Comparison of ENCODE assay signal across 22 cellular contexts in genomic region chr20:22862645-22863230, GRCh38.
DNase-seq lines count a peak whose midpoint lies in the region; ATAC-seq, FAIRE-seq and TF ChIP-seq lines count a peak whose summit lies in the region.
"Had no signal": no experiment of that assay in that cellular context is flagged by ENCODE, and none has a peak within 500 bp of the region (broad histone marks: within the 10 kb centered on the region; RNA-seq: fewer than 3 reads in every experiment).

No MANE protein-coding gene starts in this region.

- in situ Hi-C loops in SK-MEL-5 (cut with HindIII; ENCODE audit: low pct_unique_long_range_greater_than_20kb, low sequenced_read_pairs), result no loop called here

- no peak overlapping the region for H3K56ac ChIP-seq in H9 (ENCODE audit: insufficient read length, low read depth, low read length)

- H3K27me3 ChIP-seq in H9 (ENCODE audit: insufficient read depth, low read length) (no peaks in the 10 kb centered on the region), foreskin keratinocyte (no peaks in the 10 kb centered on the region), psoas muscle (ENCODE audit: insufficient read depth in 3 of 3, low read length in 2 of 3) (peaks cover 0 to 4% (median 2%) of the 10 kb centered on the region in 3 donors)
- H3K27me3 ChIP-seq: SJCRH30, tibial artery had no signal

- H3T11ph ChIP-seq in H9 (ENCODE audit: low read length), result no peak overlapping the region

- no peaks in the 10 kb centered on the region for H3K79me1 ChIP-seq in H9 (ENCODE audit: insufficient read depth, low read depth, low read length, poor library complexity, severe bottlenecking)

- no peak overlapping the region for H4K8ac ChIP-seq in H9 (replicated peaks; ENCODE audit: insufficient read length, low read depth, low read length)

- H3K9ac ChIP-seq in H9 (ENCODE audit: extremely low read depth, insufficient read length, low read length), result no peak overlapping the region

- no peak overlapping the region for H2BK5ac ChIP-seq in H9 (ENCODE audit: insufficient read length, low read length)

- no CpG with 5 or more reads among the region's 11 CpGs for WGBS in H9 (ENCODE audit: extremely low coverage, insufficient read length, low lambda C conversion rate)
- WGBS in psoas muscle, 3 donors, result 45 to 58% (median 46%) methylated on average over 11 of the region's 11 CpGs

- H3K4me1 ChIP-seq in H9 (ENCODE audit: insufficient read depth, low read length), result no peaks in the 10 kb centered on the region
- peaks cover 7% of the 10 kb centered on the region for H3K4me1 ChIP-seq in foreskin keratinocyte
- H3K4me1 ChIP-seq in psoas muscle, result no peaks in the 10 kb centered on the region
- H3K4me1 ChIP-seq: tibial artery had no signal

- H2BK12ac ChIP-seq in H9 (ENCODE audit: insufficient read length, low read depth, low read length), result no peak overlapping the region

- H2AFZ ChIP-seq in H9 (ENCODE audit: low read length), result no peak overlapping the region

- no peaks in the 10 kb centered on the region for H3K36me3 ChIP-seq in psoas muscle (ENCODE audit: insufficient read depth in 1 of 2, low read depth in 1 of 2)
- H3K36me3 ChIP-seq: SJCRH30, tibial artery had no signal

- no peak overlapping the region for H3K23ac ChIP-seq in H9 (ENCODE audit: insufficient read length, low read depth, low read length)

- no peak overlapping the region for H4K91ac ChIP-seq in H9 (ENCODE audit: insufficient read length, low read depth, low read length)

- no peak overlapping the region for H3K4ac ChIP-seq in H9 (ENCODE audit: low read depth, low read length)

- H3K79me2 ChIP-seq in H9 (ENCODE audit: insufficient read depth, low read length), result no peaks in the 10 kb centered on the region

- DNase-seq in H9, result no peak
- peak; percentile 14 for DNase-seq in SK-MEL-5 (ENCODE audit: low read depth, low spot score)
- no peak for DNase-seq in foreskin keratinocyte
- DNase-seq in psoas muscle, result no peak
- DNase-seq in HTR-8/SVneo (ENCODE audit: insufficient read length, low spot score), result no peak
- no peak for DNase-seq in cerebellar cortex (ENCODE audit: low spot score)
- DNase-seq: activated CD8-positive, alpha-beta memory T cell treated with anti-CD3 and anti-CD28 coated beads for 24 hours; activated T-cell treated with anti-CD3 and anti-CD28 coated beads, Interleukin-2, amount 50 U/mL, for 48 hours; COR-L47; NCI-H2081; stimulated activated naive B cell treated with anti-CD40 and anti-IgM and Interleukin-4, amounts not matched to agents 10 μg/mL and 1 μg/mL and 100 μg/mL, for 72 hours; T-helper 9 cell; tibial artery had no signal

- no peak overlapping the region for H3K4me3 Mint-ChIP-seq in H9
- H3K4me3 Mint-ChIP-seq: stimulated activated naive B cell treated with anti-CD40 and anti-IgM and Interleukin-4, amounts not matched to agents 10 μg/mL and 1 μg/mL and 100 μg/mL, for 72 hours had no signal

- ATAC-seq in foreskin keratinocyte (no peak), psoas muscle (no peak), GM19397 (IDR thresholded peaks at IDR 0.05; ENCODE audit: unreplicated experiment) (no peak), GM18511 (IDR thresholded peaks at IDR 0.05; ENCODE audit: unreplicated experiment) (no peak)
- ATAC-seq: activated CD4-positive, CD25-positive, alpha-beta regulatory T cell treated with anti-CD3 and anti-CD28 coated beads, Interleukin-2, amount 50 U/mL, for 24 hours; activated naive CD4-positive, alpha-beta T cell treated with anti-CD3 and anti-CD28 coated beads, Interleukin-2, amount 50 U/mL, for 72 hours; sciatic nerve; stimulated activated naive B cell treated with anti-CD40 and anti-IgM and Interleukin-4, amounts not matched to agents 10 μg/mL and 1 μg/mL and 100 μg/mL, for 72 hours had no signal

- no peaks in the 10 kb centered on the region; a peak in 1 of 4 replicates for H3K4me1 Mint-ChIP-seq in H9
- H3K4me1 Mint-ChIP-seq: stimulated activated naive B cell treated with anti-CD40 and anti-IgM and Interleukin-4, amounts not matched to agents 10 μg/mL and 1 μg/mL and 100 μg/mL, for 72 hours had no signal

- no peak for FAIRE-seq in HTR-8/SVneo (lab: Jason Lieb, UNC)
- FAIRE-seq: astrocyte, GM18507 had no signal

- H2AK5ac ChIP-seq in H9 (ENCODE audit: insufficient read length, low read length), result no peak overlapping the region

- H3K27ac Mint-ChIP-seq in H9, result no peak overlapping the region
- H3K27ac Mint-ChIP-seq: activated naive CD4-positive, alpha-beta T cell treated with anti-CD3 and anti-CD28 coated beads, Interleukin-2, amount 50 U/mL, for 72 hours; stimulated activated naive B cell treated with anti-CD40 and anti-IgM and Interleukin-4, amounts not matched to agents 10 μg/mL and 1 μg/mL and 100 μg/mL, for 72 hours had no signal

- H2BK15ac ChIP-seq in H9 (ENCODE audit: low read depth, low read length), result no peak overlapping the region

- peaks cover 0 to 2% (median 0%) of the 10 kb centered on the region in 3 experiments; a peak in 1 of 7 replicates for H3K36me3 Mint-ChIP-seq in H9 (ENCODE audit: insufficient read depth in 1 of 3, low read depth in 3 of 3)
- H3K36me3 Mint-ChIP-seq: activated naive CD4-positive, alpha-beta T cell treated with anti-CD3 and anti-CD28 coated beads, Interleukin-2, amount 50 U/mL, for 72 hours; stimulated activated naive B cell treated with anti-CD40 and anti-IgM and Interleukin-4, amounts not matched to agents 10 μg/mL and 1 μg/mL and 100 μg/mL, for 72 hours had no signal

- H2BK120ac ChIP-seq in H9 (ENCODE audit: low read depth, low read length, poor library complexity, severe bottlenecking), result no peak overlapping the region

- no peak overlapping the region for H3K4me3 ChIP-seq in psoas muscle
- H3K4me3 ChIP-seq: coronary artery, SJCRH30, tibial artery had no signal

- intact Hi-C loops in psoas muscle (cut with DNase I), result loop anchor here in 1 of 2 donors (10.0 kb wide), 1 partner anchor 58 kb away; no protein-coding TSS in a partner anchor

- no peak overlapping the region for H3K27ac ChIP-seq in H9 (ENCODE audit: insufficient read length, low read depth, low read length)
- no peak overlapping the region for H3K27ac ChIP-seq in foreskin keratinocyte
- peak overlapping the region; percentile 27 for H3K27ac ChIP-seq in psoas muscle
- H3K27ac ChIP-seq: tibial artery had no signal

- H3K9me3 Mint-ChIP-seq in H9, result no peaks in the 10 kb centered on the region; a peak in 1 of 5 replicates

- TF ChIP-seq CTCF in H9 (conservative IDR thresholded peaks at IDR 0.05) (peak; percentile 25; the same call in 1 of the 3 replicates), foreskin keratinocyte (conservative IDR thresholded peaks at IDR 0.05) (peak; percentile 25), psoas muscle (IDR thresholded peaks at IDR 0.05) (no peak)

- no peak overlapping the region for H2BK20ac ChIP-seq in H9 (ENCODE audit: low read depth, low read length, poor library complexity, severe bottlenecking)

- no peak overlapping the region for H4K5ac ChIP-seq in H9 (ENCODE audit: insufficient read length, low read depth, low read length)

- no peaks in the 10 kb centered on the region for H3K23me2 ChIP-seq in H9 (ENCODE audit: insufficient read length, low read depth, low read length, poor library complexity, severe bottlenecking)

- H3K9me3 ChIP-seq in H9 (ENCODE audit: control insufficient read depth, low read depth, low read length), result no peaks in the 10 kb centered on the region
- H3K9me3 ChIP-seq in psoas muscle, result no peaks in the 10 kb centered on the region
- H3K9me3 ChIP-seq: SJCRH30, tibial artery had no signal

- no peak overlapping the region for H3K14ac ChIP-seq in H9 (ENCODE audit: insufficient read depth, low read length)

- no peaks in the 10 kb centered on the region for H4K20me1 ChIP-seq in H9 (ENCODE audit: control insufficient read depth, insufficient read depth, insufficient read length)

- H3K27me3 Mint-ChIP-seq in H9 (ENCODE audit: low read depth), result peaks cover 5% of the 10 kb centered on the region; the same call in 1 of the 2 replicates

- H3K18ac ChIP-seq in H9 (ENCODE audit: insufficient read length, low read depth, low read length), result no peak overlapping the region

- H3K4me2 ChIP-seq in H9 (ENCODE audit: insufficient read depth, insufficient read length, low read length), result no peak overlapping the region
